Comparison of ENCODE assay signal across 13 cellular contexts in the genomic region with DNA sequence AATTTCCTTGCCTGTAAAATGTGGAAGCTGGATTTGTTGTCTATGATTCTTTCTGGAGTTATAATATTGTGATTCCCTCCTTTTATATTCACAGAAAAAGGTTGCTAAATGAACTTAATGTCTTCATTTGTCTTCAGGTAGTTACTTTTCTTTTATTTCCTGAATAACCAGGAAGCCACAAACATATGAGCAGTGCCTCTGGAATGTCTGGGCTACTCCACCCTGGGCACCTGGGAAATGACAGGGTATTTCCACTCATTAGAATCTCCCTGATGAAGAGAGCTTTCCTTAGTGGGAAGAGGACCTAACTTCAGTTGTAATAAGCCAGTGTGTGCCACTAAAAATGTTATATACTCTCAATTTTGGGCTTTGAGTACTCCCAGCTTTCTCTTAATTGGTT. TPM values are rescaled to one million over a fixed set of nuclear protein-coding genes. Genes with fewer than 3 reads are reported as not detected.
DNase-seq lines count a peak whose midpoint lies in the region; ATAC-seq and TF ChIP-seq lines count a peak whose summit lies in the region.
"Had no signal": no experiment of that assay in that cellular context is flagged by ENCODE, and none has a peak within 500 bp of the region (broad histone marks: within the 10 kb centered on the region; RNA-seq: fewer than 3 reads in every experiment).

No MANE protein-coding gene starts in this region.

- H3K9me3 ChIP-seq in transverse colon (no peaks in the 10 kb centered on the region), uterus (no peaks in the 10 kb centered on the region), OCI-LY7 (ENCODE audit: low read length) (no peaks in the 10 kb centered on the region)

- no peak overlapping the region for H2AFZ ChIP-seq in OCI-LY7 (ENCODE audit: low read length)

- no peaks in the 10 kb centered on the region for H3K36me3 ChIP-seq in kidney epithelial cell (ENCODE audit: control insufficient read depth, insufficient read depth, low read length)
- no peaks in the 10 kb centered on the region for H3K36me3 ChIP-seq in transverse colon
- H3K36me3 ChIP-seq in uterus: no peaks in the 10 kb centered on the region
- peaks cover 5% of the 10 kb centered on the region; the same call in 1 of the 2 replicates for H3K36me3 ChIP-seq in OCI-LY7 (ENCODE audit: insufficient read depth, low read length)

- no peaks in the 10 kb centered on the region for H3K9me2 ChIP-seq in OCI-LY7 (ENCODE audit: insufficient read depth, low read length)

- H3K4me1 Mint-ChIP-seq in activated naive CD8-positive, alpha-beta T cell treated with anti-CD3 and anti-CD28 coated beads, Interleukin-2, amount 50 U/mL, for 24 hours: peaks cover 13% of the 10 kb centered on the region

- no peak overlapping the region for H3K4me3 Mint-ChIP-seq in activated naive CD8-positive, alpha-beta T cell treated with anti-CD3 and anti-CD28 coated beads, Interleukin-2, amount 50 U/mL, for 24 hours
- H3K4me3 Mint-ChIP-seq: CD4-positive, alpha-beta memory T cell had no signal

- no peak for TF ChIP-seq EP300 in transverse colon (IDR thresholded peaks at IDR 0.05; ENCODE audit: low read depth)

- CTCF ChIA-PET in OCI-LY7 (lab: Charles Lee; ENCODE audit: unreplicated experiment): no interaction called here

- intact Hi-C loops in transverse colon (cut with DNase I; ENCODE audit: low total_unique reads): loop anchor here (10.0 kb wide), 1 partner anchor 88 kb away; no protein-coding TSS in a partner anchor
- intact Hi-C loops in uterus (cut with DNase I; ENCODE audit: low total_unique reads): no loop called here
- intact Hi-C loops in OCI-LY7 (cut with micrococcal nuclease; ENCODE audit: unreplicated experiment): no loop called here

- H3K36me3 Mint-ChIP-seq in activated naive CD8-positive, alpha-beta T cell treated with anti-CD3 and anti-CD28 coated beads, Interleukin-2, amount 50 U/mL, for 24 hours (ENCODE audit: low read depth): peaks cover 7% of the 10 kb centered on the region

- in situ Hi-C loops in transverse colon (cut with MboI; ENCODE audit: low pct_ligation_motif_present in 1 of 4, low pct_unique_long_range_greater_than_20kb in 1 of 4, low sequenced_read_pairs in 3 of 4): loop anchor here in 1 of 4 donors (10.0 kb wide), 2 partner anchors 58 to 198 kb away; partner anchors contain the start of genes DENND6A and PDE12

- H4K20me1 ChIP-seq in OCI-LY7 (ENCODE audit: insufficient read depth, low read length): peaks cover 2% of the 10 kb centered on the region; the same call in 1 of the 2 replicates

- POLR2A ChIA-PET in OCI-LY7 (lab: Charles Lee): no interaction called here

- TF ChIP-seq CTCF in kidney epithelial cell (IDR thresholded peaks at IDR 0.05; ENCODE audit: insufficient read depth, low read length, poor library complexity, severe bottlenecking) (no peak), transverse colon (IDR thresholded peaks at IDR 0.05) (no peak), uterus (IDR thresholded peaks at IDR 0.05) (no peak), OCI-LY7 (conservative IDR thresholded peaks at IDR 0.05; ENCODE audit: low read length) (no peak)

- H3K27ac ChIP-seq in transverse colon (peak overlapping the region in 3 of 4 donors; percentile 44 to 77 (median 74)), uterus (no peak overlapping the region), OCI-LY7 (ENCODE audit: low read depth, low read length, poor library complexity, severe bottlenecking) (no peak overlapping the region)

- peak; percentile 85 for DNase-seq in HT1080 (ENCODE audit: low read depth)
- DNase-seq in astrocyte of the hippocampus (ENCODE audit: low read depth, low spot score): peak; percentile 74
- peak; percentile 67 for DNase-seq in kidney epithelial cell (ENCODE audit: low read depth)
- peak; percentile 59 for DNase-seq in transverse colon
- DNase-seq in SKM-1 (lab: John Stamatoyannopoulos, UW; ENCODE audit: unreplicated experiment): no peak
- DNase-seq in activated naive CD8-positive, alpha-beta T cell treated with anti-CD3 and anti-CD28 coated beads, Interleukin-2, amount 50 U/mL, for 24 hours: no peak
- DNase-seq in uterus: no peak
- DNase-seq in OCI-LY7 (ENCODE audit: low spot score): no peak
- DNase-seq: activated CD4-positive, alpha-beta T cell treated with anti-CD3 and anti-CD28 coated beads, Interleukin-2, amount 50 U/mL, for 4 hours; activated naive CD4-positive, alpha-beta T cell; CD4-positive, alpha-beta memory T cell; NCI-H146; NCI-H774 had no signal

- BruUV-seq in OCI-LY7 (replicated peaks; lab: Mats Ljungman, UMichigan): no TSS peak

- H3K4me1 ChIP-seq in transverse colon (peaks cover 0 to 17% (median under 1%) of the 10 kb centered on the region in 4 donors), uterus (peaks cover 0 to 4% of the 10 kb centered on the region in 2 donors), OCI-LY7 (ENCODE audit: insufficient read depth, low read length, poor library complexity, severe bottlenecking) (peaks cover 8% of the 10 kb centered on the region)

- H3K9me3 Mint-ChIP-seq in activated naive CD8-positive, alpha-beta T cell treated with anti-CD3 and anti-CD28 coated beads, Interleukin-2, amount 50 U/mL, for 24 hours: no peaks in the 10 kb centered on the region
- H3K9me3 Mint-ChIP-seq: CD4-positive, alpha-beta memory T cell had no signal

- H3K4me2 ChIP-seq in OCI-LY7 (ENCODE audit: low read length): no peak overlapping the region

- H3K27me3 Mint-ChIP-seq in activated naive CD8-positive, alpha-beta T cell treated with anti-CD3 and anti-CD28 coated beads, Interleukin-2, amount 50 U/mL, for 24 hours: no peaks in the 10 kb centered on the region
- H3K27me3 Mint-ChIP-seq: CD4-positive, alpha-beta memory T cell had no signal

- peaks cover 9% of the 10 kb centered on the region for H3K79me2 ChIP-seq in OCI-LY7 (ENCODE audit: insufficient read depth, low read depth, low read length)

- H3K4me3 ChIP-seq in kidney epithelial cell (ENCODE audit: low read depth, low read length): no peak overlapping the region
- H3K4me3 ChIP-seq in transverse colon: no peak overlapping the region
- H3K4me3 ChIP-seq in uterus: no peak overlapping the region
- H3K4me3 ChIP-seq in OCI-LY7 (ENCODE audit: low read depth, low read length, poor library complexity, severe bottlenecking): no peak overlapping the region

- no peak for TF ChIP-seq POLR2A in transverse colon (IDR thresholded peaks at IDR 0.05)
- no peak for TF ChIP-seq POLR2A in uterus (IDR thresholded peaks at IDR 0.05)

- ATAC-seq in activated naive CD8-positive, alpha-beta T cell treated with anti-CD3 and anti-CD28 coated beads, Interleukin-2, amount 50 U/mL, for 24 hours: no peak

- H3K27me3 ChIP-seq in kidney epithelial cell (ENCODE audit: control insufficient read depth, insufficient read depth, low read length) (no peaks in the 10 kb centered on the region), transverse colon (no peaks in the 10 kb centered on the region), uterus (no peaks in the 10 kb centered on the region)

- H3K27ac Mint-ChIP-seq in activated naive CD8-positive, alpha-beta T cell treated with anti-CD3 and anti-CD28 coated beads, Interleukin-2, amount 50 U/mL, for 24 hours: no peak overlapping the region

RNA-seq across cellular contexts. Expression of gene SLMAP, which starts 3.8 kb away (rescaled TPM):
- 37.9 and 48.0 TPM in 2 replicates for total RNA-seq in HT1080 (2014; rRNA removed; shearing (Covaris generic))
- polyA plus RNA-seq in HT1080 (2015; cell fraction: cytosol; rRNA removed): 34.8 and 48.2 TPM in 2 replicates
- 40.7 and 43.2 TPM in 2 replicates for polyA plus RNA-seq in HT1080 (2015; cell fraction: nucleus; rRNA removed)
- 48.6 and 51.7 TPM in 2 replicates for total RNA-seq in kidney epithelial cell
- total RNA-seq in transverse colon: 100 to 1,000 TPM; 111 to 162 (median 119) TPM
- 100 to 1,000 TPM; 104 to 369 (median 186) TPM for total RNA-seq in uterus
- total RNA-seq in OCI-LY7 (2014; rRNA removed; shearing (Covaris generic)): 39.1 and 41.6 TPM in 2 replicates
- total RNA-seq in OCI-LY7 (2022): 68.4 and 71.3 TPM in 2 replicates

RNA-seq across cellular contexts. Expression of gene DENND6A, which starts 59.4 kb away (rescaled TPM):
- 8.8 and 11.8 TPM in 2 replicates for total RNA-seq in HT1080 (2014; rRNA removed; shearing (Covaris generic))
- 10.4 and 11.4 TPM in 2 replicates for polyA plus RNA-seq in HT1080 (2015; cell fraction: cytosol; rRNA removed)
- 15.6 and 18.1 TPM in 2 replicates for polyA plus RNA-seq in HT1080 (2015; cell fraction: nucleus; rRNA removed)
- total RNA-seq in kidney epithelial cell (16.8 and 17.3 TPM in 2 replicates), transverse colon (10 to 100 TPM in 3 of 4 donors, 1 to 10 TPM in 1; 9.4 to 29.7 (median 18.9) TPM), uterus (10 to 100 TPM; 11.5 to 65.8 (median 40.4) TPM), OCI-LY7 (2022) (30.0 and 34.6 TPM in 2 replicates)
- 15.9 and 25.5 TPM in 2 replicates for total RNA-seq in OCI-LY7 (2014; rRNA removed; shearing (Covaris generic))

Comparison
In these comparisons a context has a peak if more than half of its experiments do, and no peak if none do; other contexts are left out.
1. DNase-seq: peak in HT1080 (single experiment), astrocyte of the hippocampus (single experiment), kidney epithelial cell (single experiment) and transverse colon (single experiment); none in SKM-1 (single experiment), activated naive CD8-positive, alpha-beta T cell treated with anti-CD3 and anti-CD28 coated beads, Interleukin-2, amount 50 U/mL, for 24 hours (single experiment), uterus (0 of 2) and OCI-LY7 (single experiment).
2. H3K27ac ChIP-seq: peak in transverse colon (3 of 4); none in uterus (0 of 2) and OCI-LY7 (single experiment).